7 cellular contexts compared by ENCODE assay signal in genomic region chr19:53503671-53504344, GRCh38. TPM values are rescaled to one million over a fixed set of nuclear protein-coding genes. Genes with fewer than 3 reads are reported as not detected.
DNase-seq lines count a peak whose midpoint lies in the region; ATAC-seq, FAIRE-seq and TF ChIP-seq lines count a peak whose summit lies in the region.
"Not testable (repeated sequence)": the region's sequence is repeated elsewhere in the genome, so short reads cannot be mapped to it uniquely, and the experiment has no call there.

No MANE protein-coding gene starts in this region.

- H3K9me3 ChIP-seq in GM23248 (ENCODE audit: low read depth); heart right ventricle; right lobe of liver; pancreas: not testable (repeated sequence)

- TF ChIP-seq POLR2A in right lobe of liver (IDR thresholded peaks at IDR 0.05), result not testable (repeated sequence)

- FAIRE-seq in pancreas (lab: Jason Lieb, UNC), result not testable (repeated sequence)

- TF ChIP-seq CTCF in heart right ventricle (IDR thresholded peaks at IDR 0.05), result peak in 1 of 9 donors; percentile 33
- not testable (repeated sequence) for TF ChIP-seq CTCF in right lobe of liver (IDR thresholded peaks at IDR 0.05); pancreas (IDR thresholded peaks at IDR 0.05)

- not testable (repeated sequence) for H3K27me3 ChIP-seq in GM23248 (replicated peaks; ENCODE audit: insufficient read depth); right lobe of liver; pancreas
- peaks cover 0 to 28% (median 7%) of the 10 kb centered on the region in 7 donors for H3K27me3 ChIP-seq in heart right ventricle

- not testable (repeated sequence) for H3K36me3 ChIP-seq in GM23248 (ENCODE audit: low read depth); heart right ventricle; right lobe of liver; pancreas

- H4K20me1 ChIP-seq in GM23248 (ENCODE audit: insufficient read depth), result not testable (repeated sequence)

- not testable (repeated sequence) for H3K9ac ChIP-seq in GM23248

- in situ Hi-C loops in GM23248 (cut with MboI), result not testable (repeated sequence)

- H3F3A ChIP-seq in GM23248 (ENCODE audit: insufficient read depth), result not testable (repeated sequence)

- H3K9me2 ChIP-seq in GM23248 (ENCODE audit: insufficient read depth), result not testable (repeated sequence)

- H3K4me1 ChIP-seq in GM23248 (ENCODE audit: insufficient read depth); heart right ventricle; right lobe of liver; pancreas: not testable (repeated sequence)

- not testable (repeated sequence) for H3K4me3 ChIP-seq in GM23248, right lobe of liver, pancreas
- peak overlapping the region in 4 of 10 donors; percentile 15 to 51 (median 34) for H3K4me3 ChIP-seq in heart right ventricle

- H3K4me2 ChIP-seq in GM23248 (ENCODE audit: unreplicated experiment), result peak overlapping the region; percentile 18

- intact Hi-C loops in heart right ventricle (cut with DNase I), result loop anchor here in 4 of 10 donors (10.0 kb wide), 5 partner anchors 69 to 299 kb away; partner anchors contain the start of gene ZNF761 (in 1 of the 4)
- intact Hi-C loops in right lobe of liver (cut with DNase I); pancreas (cut with DNase I): not testable (repeated sequence)

- DNase-seq in GM23248, heart right ventricle, right lobe of liver, pancreas: not testable (repeated sequence)
- DNase-seq in NCI-H2107 treated with DMSO at 0.1 percent for 48 hours (lab: John Stamatoyannopoulos, UW; ENCODE audit: unreplicated experiment) (peak; percentile 9), OCI-M1 (lab: John Stamatoyannopoulos, UW) (peak; percentile 81), dermis blood vessel endothelial cell (peak; percentile 30)

- H3K79me2 ChIP-seq in GM23248 (ENCODE audit: insufficient read depth), result not testable (repeated sequence)

- H2AFZ ChIP-seq in GM23248, result not testable (repeated sequence)

- H3K27ac ChIP-seq in GM23248, right lobe of liver, pancreas: not testable (repeated sequence)
- H3K27ac ChIP-seq in heart right ventricle, result peak overlapping the region in 2 of 10 donors; percentile 3 to 70

- ATAC-seq in heart right ventricle (peak; percentile 72 to 88 (median 82)), right lobe of liver (peak; percentile 66 to 84 (median 78)), pancreas (peak in 3 of 4 donors; percentile 59 to 62 (median 60))

- 12 to 21% methylated on average over 6 to 12 of the region's 14 CpGs for WGBS in GM23248 (ENCODE audit: low coverage in 1 of 2, low lambda C conversion rate in 2 of 2, missing lambda C conversion rate in 2 of 2), 2 experiments
- WGBS in heart right ventricle, 2 donors, result 2 to 7% methylated on average over 7 to 10 of the region's 14 CpGs
- WGBS in right lobe of liver (ENCODE audit: insufficient coverage, low coverage, low lambda C conversion rate, missing lambda C conversion rate), result 0% methylated on average over 1 of the region's 14 CpGs
- WGBS in pancreas, 2 donors, result 1 to 19% methylated on average over 7 of the region's 14 CpGs

RNA-seq across cellular contexts. Expression of gene ZNF331, which starts 34.1 kb away (rescaled TPM):
- 12.0 and 13.9 TPM in 2 replicates for total RNA-seq in GM23248 (2014; rRNA removed; shearing (Covaris generic))
- 15.7 and 17.0 TPM in 2 replicates for polyA plus RNA-seq in GM23248 (2016; fragmentation: Nextera tagmentation; extraction: Ambion mirVana)
- total RNA-seq in dermis blood vessel endothelial cell, result 9.0 and 14.3 TPM in 2 replicates
- total RNA-seq in heart right ventricle, result 10 to 100 TPM; 10.4 to 21.9 (median 14.4) TPM
- 10 to 100 TPM in 1 of 2 donors, 1 to 10 TPM in 1; 5.1 to 19.9 TPM for polyA plus RNA-seq in heart right ventricle
- total RNA-seq in right lobe of liver, result 1 to 10 TPM; 2.0 to 5.8 (median 3.5) TPM
- 10 to 100 TPM in 5 of 6 donors, 1 to 10 TPM in 1; 9.4 to 13.2 (median 11.3) TPM for total RNA-seq in pancreas
- 10 to 100 TPM; 14.3 to 14.5 TPM for polyA plus RNA-seq in pancreas

RNA-seq across cellular contexts. Expression of gene ZNF813, which starts 36.3 kb away (rescaled TPM):
- total RNA-seq in GM23248 (2014; rRNA removed; shearing (Covaris generic)), result 2.0 and 2.7 TPM in 2 replicates
- polyA plus RNA-seq in GM23248 (2016; fragmentation: Nextera tagmentation; extraction: Ambion mirVana) (1.0 and 1.4 TPM in 2 replicates), heart right ventricle (under 1 TPM; 0.61 to 0.88 TPM), pancreas (under 1 TPM; 0.68 to 0.94 TPM)
- total RNA-seq in dermis blood vessel endothelial cell (4.9 and 5.3 TPM in 2 replicates), heart right ventricle (1 to 10 TPM in 6 of 10 donors, under 1 TPM in 4; 0.68 to 1.8 (median 1.4) TPM), right lobe of liver (1 to 10 TPM in 4 of 6 experiments, under 1 TPM in 2; 0.74 to 1.6 (median 1.1) TPM), pancreas (1 to 10 TPM; 1.2 to 4.6 (median 2.6) TPM)
